Comparison of ENCODE assay signal across 8 cellular contexts in the genomic region with DNA sequence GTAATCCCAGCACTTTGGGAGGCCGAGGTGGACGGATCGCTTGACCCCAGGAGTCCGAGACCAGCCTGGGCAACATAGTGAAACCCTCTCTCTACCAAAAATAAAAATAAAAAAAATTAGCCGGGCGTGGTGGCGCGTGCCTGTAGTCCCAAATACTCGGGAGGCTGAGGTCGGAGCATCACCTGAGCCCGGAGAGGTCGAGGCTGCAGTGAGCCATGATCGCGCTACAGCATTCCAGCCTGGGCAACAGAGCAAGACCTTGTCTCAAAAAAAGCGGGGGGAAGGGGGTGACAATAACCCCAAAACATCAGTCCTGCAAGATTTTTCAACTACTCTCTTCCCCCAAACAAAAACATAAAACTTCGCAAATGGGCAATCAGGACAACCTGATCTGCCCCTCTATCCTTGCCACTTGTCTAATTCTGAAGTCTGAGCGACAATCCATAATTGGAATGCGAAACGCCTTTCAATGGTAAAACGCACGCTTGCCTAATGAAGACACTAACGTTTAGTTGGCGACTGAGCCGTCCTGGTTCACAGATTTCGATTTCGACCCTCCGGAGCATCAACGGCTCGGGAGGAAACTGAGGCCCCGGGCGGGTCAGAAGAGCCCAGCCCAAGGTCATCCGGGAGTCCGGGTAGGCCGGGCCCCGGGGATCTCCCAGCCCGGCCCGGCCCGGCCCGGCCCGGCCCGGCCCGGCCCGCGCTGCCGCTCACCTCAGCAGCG. TPM values are rescaled to one million over a fixed set of nuclear protein-coding genes. Genes with fewer than 3 reads are reported as not detected.
DNase-seq lines count a peak whose midpoint lies in the region; ATAC-seq, FAIRE-seq and TF ChIP-seq lines count a peak whose summit lies in the region.

No MANE protein-coding gene starts in this region.

- peaks cover 5% of the 10 kb centered on the region for H3K9me3 ChIP-seq in KOPT-K1 (ENCODE audit: insufficient read depth, low read length, poor library complexity, severe bottlenecking)
- H3K9me3 ChIP-seq in muscle layer of duodenum (ENCODE audit: control insufficient read depth in 1 of 2, low read length in 2 of 2) = no peaks in the 10 kb centered on the region

- peak overlapping the region; percentile 87 to 93 for H3K4me3 ChIP-seq in muscle layer of duodenum (ENCODE audit: low read depth in 1 of 2, low read length in 2 of 2)

- peaks cover 18 to 39% of the 10 kb centered on the region in 2 donors for H3K4me1 ChIP-seq in muscle layer of duodenum (ENCODE audit: control insufficient read depth in 1 of 2, insufficient read depth in 2 of 2, low read length in 2 of 2)

- FAIRE-seq in H54 (lab: Jason Lieb, UNC) = no peak

- DNase-seq in Daoy (ENCODE audit: low read depth) (peak; percentile 6), cerebellar cortex (ENCODE audit: low spot score) (peak; percentile 24), H54 (ENCODE audit: insufficient read length, low spot score) (no peak)

- H3K27ac ChIP-seq in KOPT-K1 (ENCODE audit: low read depth, low read length, poor library complexity, severe bottlenecking) (peak overlapping the region; percentile 90), muscle layer of duodenum (ENCODE audit: low read length) (peak overlapping the region; percentile 87)

- H3K27me3 ChIP-seq in muscle layer of duodenum (ENCODE audit: low read depth, low read length) = no peaks in the 10 kb centered on the region

- no peak for TF ChIP-seq POLR2A in H54 (IDR thresholded peaks at IDR 0.05; ENCODE audit: low read depth, low read length)

- ATAC-seq in HG02973 (IDR thresholded peaks at IDR 0.05; ENCODE audit: unreplicated experiment) (no peak), HG02852 (IDR thresholded peaks at IDR 0.05; ENCODE audit: unreplicated experiment) (no peak), HG02840 (IDR thresholded peaks at IDR 0.05; ENCODE audit: low FRiP score, unreplicated experiment) (no peak)

- H3K36me3 ChIP-seq in KOPT-K1 (ENCODE audit: insufficient read depth, low read length) = peaks cover 30% of the 10 kb centered on the region
- no peaks in the 10 kb centered on the region for H3K36me3 ChIP-seq in muscle layer of duodenum (ENCODE audit: control insufficient read depth in 1 of 2, insufficient read depth in 2 of 2, low read length in 2 of 2)

RNA-seq across cellular contexts. Expression of a gene that starts 0.9 kb away (rescaled TPM):
- 91.9 and 102 TPM in 2 replicates for total RNA-seq in Daoy (2014; rRNA removed; shearing (Covaris generic))

RNA-seq across cellular contexts. Expression of a gene that starts 41.2 kb away (rescaled TPM):
- total RNA-seq in Daoy (2014; rRNA removed; shearing (Covaris generic)) = 1.1 and 3.6 TPM in 2 replicates

RNA-seq across cellular contexts. Expression of a gene that starts 54.8 kb away (rescaled TPM):
- total RNA-seq in Daoy (2014; rRNA removed; shearing (Covaris generic)) = 14.6 and 22.2 TPM in 2 replicates
